ENCODE assay signal across 10 cellular contexts in the genomic region with DNA sequence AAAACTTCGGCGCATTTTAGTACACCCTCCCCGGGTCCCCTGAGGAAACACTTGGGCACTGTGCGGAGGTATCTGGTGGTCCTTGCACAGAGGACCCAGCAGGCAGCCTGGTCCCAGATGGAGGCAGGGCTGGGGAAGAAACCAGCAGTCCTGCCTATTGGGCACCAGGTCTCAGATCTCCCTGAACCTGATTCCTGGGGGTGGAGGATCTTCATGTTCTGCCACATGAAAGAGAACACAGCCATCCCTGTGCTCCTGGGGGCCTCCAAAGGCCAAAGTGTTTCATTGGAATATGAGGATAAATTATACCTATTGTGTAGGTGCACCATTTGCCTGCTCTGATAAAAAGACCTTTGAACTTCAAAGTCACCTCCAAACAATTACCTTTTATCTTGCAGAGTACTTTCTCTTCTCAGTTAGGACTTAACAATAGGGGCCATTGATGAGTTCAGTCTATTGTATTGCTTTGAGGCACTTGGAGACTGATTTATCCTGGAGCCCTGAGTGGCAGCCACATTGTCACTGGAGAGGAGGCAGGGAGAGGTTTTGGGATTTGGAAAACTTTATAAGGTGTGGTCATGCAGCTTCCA. TPM values are rescaled to one million over a fixed set of nuclear protein-coding genes. Genes with fewer than 3 reads are reported as not detected.
DNase-seq lines count a peak whose midpoint lies in the region; ATAC-seq, FAIRE-seq and TF ChIP-seq lines count a peak whose summit lies in the region.
"Had no signal": no experiment of that assay in that cellular context is flagged by ENCODE, and none has a peak within 500 bp of the region (broad histone marks: within the 10 kb centered on the region; RNA-seq: fewer than 3 reads in every experiment).

No MANE protein-coding gene starts in this region.

- H3K27me3 Mint-ChIP-seq in naive B cell, result peaks cover 0 to 12% (median 0%) of the 10 kb centered on the region in 3 donors

- H3K27ac ChIP-seq in HEK293 (ENCODE audit: extremely low read depth, low read depth, low read length) (no peak overlapping the region), GM12878 (ENCODE audit: control insufficient read depth, insufficient read depth) (peak overlapping the region; percentile 95)

- peak overlapping the region; percentile 51 for H3K4me2 ChIP-seq in GM12878 (ENCODE audit: control insufficient read depth, insufficient read depth)

- H3K4me3 ChIP-seq in AG10803 (ENCODE audit: low read length) (peak overlapping the region; percentile 73), HEK293 (ENCODE audit: low read depth, low read length) (peak overlapping the region; percentile 58), GM12878 (peak overlapping the region; percentile 94)

- H3K9me3 ChIP-seq in HEK293 (ENCODE audit: control insufficient read depth, insufficient read depth, low read depth, low read length) (no peaks in the 10 kb centered on the region), GM12878 (replicated peaks; ENCODE audit: control insufficient read depth, insufficient read depth, low read length) (no peaks in the 10 kb centered on the region; the same call in 2 of the 3 replicates)

- peak overlapping the region in 1 of 6 donors; percentile 57 for H3K27ac Mint-ChIP-seq in naive B cell

- no peak overlapping the region for H2AFZ ChIP-seq in GM12878 (ENCODE audit: control insufficient read depth, low read depth, low read length)

- no peaks in the 10 kb centered on the region for H4K20me1 ChIP-seq in GM12878 (ENCODE audit: control insufficient read depth, insufficient read depth)

- RAD21 ChIA-PET in GM12878 (lab: Charles Lee; ENCODE audit: unreplicated experiment), result no interaction called here

- H3K79me2 ChIP-seq in GM12878 (ENCODE audit: control insufficient read depth, insufficient read depth, low read length), result peaks cover 65% of the 10 kb centered on the region

- H3K4me1 Mint-ChIP-seq in naive B cell, result peaks cover 11 to 15% (median 12%) of the 10 kb centered on the region in 3 donors

- in situ Hi-C loops in GM12878 (cut with MboI), result loop anchor here (25.0 kb wide), 1 partner anchor 1755 kb away; no protein-coding TSS in a partner anchor

- no peak for TF ChIP-seq EP300 in GM12878 (IDR thresholded peaks at IDR 0.05; ENCODE audit: borderline replicate concordance in 1 of 2, control insufficient read depth in 1 of 2, low read depth in 2 of 2, low read length in 2 of 2)

- H3K9me3 Mint-ChIP-seq in naive B cell, result no peaks in the 10 kb centered on the region

- WGBS in GM12878 (ENCODE audit: insufficient coverage, insufficient replicate concordance, low lambda C conversion rate, missing lambda C conversion rate), result 95% methylated on average over 4 of the region's 4 CpGs

- CTCF ChIA-PET in HEK293 (lab: Yijun Ruan, JAX) (interaction anchor here (0.7 kb wide), 1 partner anchor 218 kb away, joined by 3 read pairs; no protein-coding TSS in a partner anchor), GM12878 (lab: Yijun Ruan, JAX) (no interaction called here)

- no peaks in the 10 kb centered on the region for H3K27me3 ChIP-seq in GM12878 (replicated peaks in 1 of 2; ENCODE audit: control insufficient read depth in 2 of 2, insufficient read depth in 2 of 2, low read length in 1 of 2)

- H3K36me3 Mint-ChIP-seq in naive B cell, result peaks cover 0 to 7% of the 10 kb centered on the region in 2 donors

- H3K4me1 ChIP-seq in HEK293 (ENCODE audit: control insufficient read depth, insufficient read depth, low read length), result peaks cover 5% of the 10 kb centered on the region
- peaks cover 13% of the 10 kb centered on the region for H3K4me1 ChIP-seq in GM12878 (ENCODE audit: control insufficient read depth, insufficient read depth, low read length)

- TSS peak; percentile 51 for BruUV-seq in GM12878 (replicated peaks; lab: Mats Ljungman, UMichigan)

- ATAC-seq in GM12878 (no peak), naive B cell (ENCODE audit: low read depth in 2 of 2) (no peak), HG02610 (IDR thresholded peaks at IDR 0.05; ENCODE audit: unreplicated experiment) (no peak)

- POLR2A ChIA-PET in HEK293 (lab: Yijun Ruan, JAX) (no interaction called here), GM12878 (lab: Charles Lee) (no interaction called here)

- intact Hi-C loops in GM12878 (cut with micrococcal nuclease; ENCODE audit: unreplicated experiment), result loop anchor here (2.0 kb wide), 1 partner anchor 14 kb away; no protein-coding TSS in a partner anchor

- H3K36me3 ChIP-seq in HEK293 (ENCODE audit: control insufficient read depth in 2 of 2, insufficient read depth in 1 of 2, low read length in 2 of 2) (peaks cover 0 to 38% of the 10 kb centered on the region in 2 experiments; a peak in 2 of 3 replicates), GM12878 (ENCODE audit: control insufficient read depth in 2 of 2, insufficient read depth in 2 of 2, low read length in 1 of 2) (peaks cover 2 to 6% of the 10 kb centered on the region in 2 experiments; a peak in 3 of 4 replicates)

- peak overlapping the region; percentile 76 to 93 (median 83) for H3K4me3 Mint-ChIP-seq in naive B cell

- peak overlapping the region; percentile 94 for H3K9ac ChIP-seq in GM12878 (ENCODE audit: control insufficient read depth, insufficient read depth, low read length)

- FAIRE-seq in GM12878 (lab: Jason Lieb, UNC), result no peak
- FAIRE-seq: colon had no signal

- SMC1A ChIA-PET in GM12878 (lab: Charles Lee; ENCODE audit: uncharacterized antibody, unreplicated experiment), result no interaction called here

- TF ChIP-seq CTCF in AG10803 (conservative IDR thresholded peaks at IDR 0.05; ENCODE audit: low read length), result no peak
- TF ChIP-seq CTCF in HEK293 (tag by site-specific recombination; IDR thresholded peaks at IDR 0.05), result no peak
- no peak for TF ChIP-seq CTCF in GM12878 (IDR thresholded peaks at IDR 0.05 in 2 of 3, conservative IDR thresholded peaks at IDR 0.05 in 1 of 3; ENCODE audit: control insufficient read depth in 2 of 3, extremely low read depth in 1 of 3, insufficient read depth in 1 of 3, low read depth in 3 of 3, low read length in 3 of 3)

- DNase-seq in AG10803 (ENCODE audit: low read depth), result no peak
- no peak for DNase-seq in GM12878 (ENCODE audit: low read depth, low spot score)
- no peak for DNase-seq in naive B cell
- DNase-seq in stimulated activated CD4-positive, alpha-beta T cell treated with anti-CD3 and anti-CD28 coated beads, Interleukin-2, amount 100 ng/mL, for 24 hours, result no peak
- DNase-seq in NCI-H2227 (lab: John Stamatoyannopoulos, UW; ENCODE audit: unreplicated experiment), result no peak
- no peak for DNase-seq in mucosa of gallbladder (ENCODE audit: low spot score)
- DNase-seq: posterior cingulate gyrus had no signal

- TF ChIP-seq RAD21 in GM12878 (IDR thresholded peaks at IDR 0.05; ENCODE audit: insufficient read depth, low read depth, low read length), result no peak

- no peak for TF ChIP-seq POLR2A in GM12878 (IDR thresholded peaks at IDR 0.05; ENCODE audit: low read depth, low read length)

TF ChIP-seq in HEK293, 187 proteins besides CTCF, POLR2A, EP300 and RAD21 (continues in another document):
- TF ChIP-seq ZNF311 (tag by site-specific recombination; IDR thresholded peaks at IDR 0.05; ENCODE audit: borderline replicate concordance), result no peak
- TF ChIP-seq SCRT1 (tag by site-specific recombination; IDR thresholded peaks at IDR 0.05; ENCODE audit: borderline replicate concordance), result no peak
- TF ChIP-seq, protein P1, sequence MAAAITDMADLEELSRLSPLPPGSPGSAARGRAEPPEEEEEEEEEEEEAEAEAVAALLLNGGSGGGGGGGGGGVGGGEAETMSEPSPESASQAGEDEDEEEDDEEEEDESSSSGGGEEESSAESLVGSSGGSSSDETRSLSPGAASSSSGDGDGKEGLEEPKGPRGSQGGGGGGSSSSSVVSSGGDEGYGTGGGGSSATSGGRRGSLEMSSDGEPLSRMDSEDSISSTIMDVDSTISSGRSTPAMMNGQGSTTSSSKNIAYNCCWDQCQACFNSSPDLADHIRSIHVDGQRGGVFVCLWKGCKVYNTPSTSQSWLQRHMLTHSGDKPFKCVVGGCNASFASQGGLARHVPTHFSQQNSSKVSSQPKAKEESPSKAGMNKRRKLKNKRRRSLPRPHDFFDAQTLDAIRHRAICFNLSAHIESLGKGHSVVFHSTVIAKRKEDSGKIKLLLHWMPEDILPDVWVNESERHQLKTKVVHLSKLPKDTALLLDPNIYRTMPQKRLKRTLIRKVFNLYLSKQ (tag by site-specific recombination; IDR thresholded peaks at IDR 0.05; ENCODE audit: borderline replicate concordance), result no peak

TF ChIP-seq in GM12878, 131 proteins besides CTCF, POLR2A, EP300 and RAD21 (continues in another document):
- TF ChIP-seq, protein P2, sequence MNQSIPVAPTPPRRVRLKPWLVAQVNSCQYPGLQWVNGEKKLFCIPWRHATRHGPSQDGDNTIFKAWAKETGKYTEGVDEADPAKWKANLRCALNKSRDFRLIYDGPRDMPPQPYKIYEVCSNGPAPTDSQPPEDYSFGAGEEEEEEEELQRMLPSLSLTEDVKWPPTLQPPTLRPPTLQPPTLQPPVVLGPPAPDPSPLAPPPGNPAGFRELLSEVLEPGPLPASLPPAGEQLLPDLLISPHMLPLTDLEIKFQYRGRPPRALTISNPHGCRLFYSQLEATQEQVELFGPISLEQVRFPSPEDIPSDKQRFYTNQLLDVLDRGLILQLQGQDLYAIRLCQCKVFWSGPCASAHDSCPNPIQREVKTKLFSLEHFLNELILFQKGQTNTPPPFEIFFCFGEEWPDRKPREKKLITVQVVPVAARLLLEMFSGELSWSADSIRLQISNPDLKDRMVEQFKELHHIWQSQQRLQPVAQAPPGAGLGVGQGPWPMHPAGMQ (IDR thresholded peaks at IDR 0.05; ENCODE audit: borderline replicate concordance), result no peak
- TF ChIP-seq BCL11A (IDR thresholded peaks at IDR 0.05; ENCODE audit: low read depth, low read length) (no peak), CHD2 (IDR thresholded peaks at IDR 0.05; ENCODE audit: borderline replicate concordance, low read depth, low read length) (no peak)

RNA-seq across cellular contexts. Expression of a gene that starts 1.8 kb away (rescaled TPM):
- 72.5 and 78.0 TPM in 2 replicates for total RNA-seq in GM12878 (2013; cell fraction: nucleolus; rRNA removed)
- total RNA-seq in GM12878 (2014; rRNA removed), result 50.2 and 54.7 TPM in 2 replicates
- 61.1 and 61.5 TPM in 2 replicates for total RNA-seq in GM12878 (2014; rRNA removed; fragmentation: Illumina TruSeq; extraction: Trizol)
- 51.2 and 52.8 TPM in 2 replicates for total RNA-seq in GM12878 (2021)
- 35.9 TPM for polyA plus RNA-seq in GM12878 (2011; ENCODE audit: low read depth)
- 73.1 and 103 TPM in 2 replicates for polyA plus RNA-seq in GM12878 (2011; rRNA removed)
- polyA plus RNA-seq in GM12878 (2011; cell fraction: cytosol; rRNA removed), result 25.5 and 27.0 TPM in 2 replicates
- polyA plus RNA-seq in GM12878 (2011; cell fraction: nucleus; rRNA removed), result 42.9 and 49.0 TPM in 2 replicates
- 50.1 and 52.4 TPM in 2 replicates for polyA plus RNA-seq in GM12878 (2012)
- polyA plus RNA-seq in GM12878 (2014; fragmentation: Illumina TruSeq; extraction: Trizol), result 62.5 and 86.8 TPM in 2 replicates
- polyA plus RNA-seq in GM12878 (2014; fragmentation: Nextera tagmentation; extraction: Ambion mirVana), result 10 to 100 TPM; 17.6 to 37.4 TPM
- 44.1 and 49.5 TPM in 2 replicates for polyA plus RNA-seq in GM12878 (2014; rRNA removed)
- polyA plus RNA-seq in GM12878 (2016; fragmentation: Nextera tagmentation; extraction: Ambion mirVana), result 10 to 100 TPM; 70.9 to 76.7 TPM
- 24.5 and 33.3 TPM in 2 replicates for polyA minus RNA-seq in GM12878 (2011; rRNA and poly(A)+ RNA removed)
- 19.1 and 21.6 TPM in 2 replicates for polyA minus RNA-seq in GM12878 (2011; cell fraction: cytosol; rRNA and poly(A)+ RNA removed)
- polyA minus RNA-seq in GM12878 (2011; cell fraction: nucleus; rRNA and poly(A)+ RNA removed), result 18.5 and 26.6 TPM in 2 replicates
- polyA plus RNA-seq in naive B cell (ENCODE audit: low read depth in 6 of 6), result 1 to 10 TPM in 5 of 6 donors, under 1 TPM in 1; 0.57 to 6.1 (median 5.6) TPM
- 24.0 TPM for total RNA-seq in mucosa of gallbladder
